ENCODE assay signal across 12 cellular contexts in the genomic region with DNA sequence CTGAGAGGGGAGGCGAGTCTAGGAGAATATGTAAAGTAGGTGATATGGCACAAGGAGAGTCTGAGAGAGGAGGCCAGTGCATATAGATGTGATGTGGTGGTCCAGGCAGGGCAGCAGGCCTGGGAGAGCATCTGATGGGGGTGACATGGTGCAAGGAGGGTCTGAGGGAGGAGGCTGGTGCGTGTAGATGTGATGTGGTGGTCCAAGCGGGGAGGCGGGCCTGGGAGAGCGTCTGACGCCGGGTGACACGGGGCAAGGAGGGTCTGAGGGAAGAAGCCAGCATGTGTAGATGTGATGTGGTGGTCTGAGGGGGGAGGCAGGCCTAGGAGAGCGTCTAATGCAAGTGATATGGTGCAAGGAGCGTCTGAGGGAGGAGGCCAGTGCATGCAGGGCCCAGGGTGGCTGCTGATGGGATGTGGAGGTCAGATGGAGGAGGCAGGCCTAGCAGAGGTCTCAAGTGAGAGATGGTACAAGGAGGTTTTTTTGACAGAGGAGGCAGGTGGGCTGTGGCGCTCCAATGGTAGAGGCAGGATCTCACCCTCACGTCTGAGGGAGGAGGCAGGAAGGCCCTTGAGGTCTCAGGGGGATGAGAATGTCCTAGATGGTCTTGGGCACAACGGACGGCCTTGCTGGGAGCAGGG. TPM values are rescaled to one million over a fixed set of nuclear protein-coding genes. Genes with fewer than 3 reads are reported as not detected.
A peak's percentile ranks its signal among the peaks of the same experiment; 100 is the strongest.
DNase-seq lines count a peak whose midpoint lies in the region; ATAC-seq and TF ChIP-seq lines count a peak whose summit lies in the region.
"Had no signal": no experiment of that assay in that cellular context is flagged by ENCODE, and none has a peak within 500 bp of the region (broad histone marks: within the 10 kb centered on the region; RNA-seq: fewer than 3 reads in every experiment).

No MANE protein-coding gene starts in this region.

- H3K27ac Mint-ChIP-seq in activated CD8-positive, alpha-beta T cell treated with anti-CD3 and anti-CD28 coated beads, Interleukin-2, amount 10 ng/mL, durations not matched to agents 7 days and 5 days: peak overlapping the region; percentile 23
- no peak overlapping the region for H3K27ac Mint-ChIP-seq in activated CD8-positive, alpha-beta T cell treated with anti-CD3 and anti-CD28 coated beads for 36 hours
- H3K27ac Mint-ChIP-seq in chondrocyte (ENCODE audit: unreplicated experiment): peak overlapping the region; percentile 45
- H3K27ac Mint-ChIP-seq in type B pancreatic cell: peak overlapping the region; percentile 7

- POLR2A ChIA-PET in activated CD8-positive, alpha-beta T cell treated with anti-CD3 and anti-CD28 coated beads, Interleukin-2, amount 10 ng/mL, durations not matched to agents 7 days and 5 days (lab: Charles Lee): no interaction called here
- POLR2A ChIA-PET in activated CD8-positive, alpha-beta T cell treated with anti-CD3 and anti-CD28 coated beads for 36 hours (lab: Charles Lee): no interaction called here

- H3K36me3 ChIP-seq in osteoblast (ENCODE audit: insufficient read depth, low read length): peaks cover 23% of the 10 kb centered on the region

- H3K27me3 Mint-ChIP-seq in activated CD8-positive, alpha-beta T cell treated with anti-CD3 and anti-CD28 coated beads, Interleukin-2, amount 10 ng/mL, durations not matched to agents 7 days and 5 days (ENCODE audit: low read depth): no peaks in the 10 kb centered on the region
- H3K27me3 Mint-ChIP-seq in activated CD8-positive, alpha-beta T cell treated with anti-CD3 and anti-CD28 coated beads for 36 hours: no peaks in the 10 kb centered on the region
- no peaks in the 10 kb centered on the region for H3K27me3 Mint-ChIP-seq in chondrocyte (ENCODE audit: low read depth)
- peaks cover 4% of the 10 kb centered on the region for H3K27me3 Mint-ChIP-seq in type B pancreatic cell

- DNase-seq in activated CD8-positive, alpha-beta T cell treated with anti-CD3 and anti-CD28 coated beads, Interleukin-2, amount 10 ng/mL, durations not matched to agents 7 days and 5 days: no peak
- DNase-seq in activated CD8-positive, alpha-beta T cell treated with anti-CD3 and anti-CD28 coated beads for 36 hours: no peak
- no peak for DNase-seq in chondrocyte (ENCODE audit: low spot score)
- DNase-seq in osteoblast (ENCODE audit: insufficient read length, low spot score, missing footprints): peak; percentile 78
- no peak for DNase-seq in type B pancreatic cell (ENCODE audit: extremely low spot score, unreplicated experiment)
- no peak for DNase-seq in stimulated activated naive CD4-positive, alpha-beta T cell (lab: John Stamatoyannopoulos, UW)
- DNase-seq: activated CD4-positive, CD25-positive, alpha-beta regulatory T cell; NCI-H1105; NCI-H345; stimulated activated CD4-positive, alpha-beta T cell treated with anti-CD3 and anti-CD28 coated beads, Interleukin-15, amount 100 ng/mL, for 24 hours had no signal

- H3K79me2 ChIP-seq in osteoblast (ENCODE audit: insufficient read depth, low read length): peaks cover 91% of the 10 kb centered on the region

- H3K9me3 Mint-ChIP-seq in activated CD8-positive, alpha-beta T cell treated with anti-CD3 and anti-CD28 coated beads, Interleukin-2, amount 10 ng/mL, durations not matched to agents 7 days and 5 days (ENCODE audit: insufficient read depth): no peaks in the 10 kb centered on the region
- H3K9me3 Mint-ChIP-seq in activated CD8-positive, alpha-beta T cell treated with anti-CD3 and anti-CD28 coated beads for 36 hours: no peaks in the 10 kb centered on the region
- no peaks in the 10 kb centered on the region for H3K9me3 Mint-ChIP-seq in chondrocyte (ENCODE audit: low read depth)
- no peaks in the 10 kb centered on the region for H3K9me3 Mint-ChIP-seq in type B pancreatic cell

- H3K9me3 ChIP-seq in osteoblast (ENCODE audit: low read depth, low read length): no peaks in the 10 kb centered on the region

- H3K4me3 ChIP-seq in osteoblast (ENCODE audit: insufficient read depth, low read length): no peak overlapping the region

- no peak overlapping the region for H3K4me3 Mint-ChIP-seq in activated CD8-positive, alpha-beta T cell treated with anti-CD3 and anti-CD28 coated beads, Interleukin-2, amount 10 ng/mL, durations not matched to agents 7 days and 5 days
- H3K4me3 Mint-ChIP-seq in activated CD8-positive, alpha-beta T cell treated with anti-CD3 and anti-CD28 coated beads for 36 hours: no peak overlapping the region
- H3K4me3 Mint-ChIP-seq in chondrocyte (ENCODE audit: unreplicated experiment) (no peak overlapping the region), type B pancreatic cell (no peak overlapping the region)

- H3K4me2 ChIP-seq in osteoblast (ENCODE audit: insufficient read depth, low read length): no peak overlapping the region

- peaks cover 67% of the 10 kb centered on the region for H4K20me1 ChIP-seq in osteoblast (ENCODE audit: insufficient read depth, low read length)

- intact Hi-C loops in activated CD8-positive, alpha-beta T cell treated with anti-CD3 and anti-CD28 coated beads for 36 hours (cut with micrococcal nuclease): no loop called here

- CTCF ChIA-PET in activated CD8-positive, alpha-beta T cell treated with anti-CD3 and anti-CD28 coated beads, Interleukin-2, amount 10 ng/mL, durations not matched to agents 7 days and 5 days (lab: Charles Lee): no interaction called here
- CTCF ChIA-PET in activated CD8-positive, alpha-beta T cell treated with anti-CD3 and anti-CD28 coated beads for 36 hours (lab: Charles Lee): no interaction called here

- H3K4me1 Mint-ChIP-seq in activated CD8-positive, alpha-beta T cell treated with anti-CD3 and anti-CD28 coated beads, Interleukin-2, amount 10 ng/mL, durations not matched to agents 7 days and 5 days (ENCODE audit: low read depth): no peaks in the 10 kb centered on the region
- peaks cover 9% of the 10 kb centered on the region for H3K4me1 Mint-ChIP-seq in activated CD8-positive, alpha-beta T cell treated with anti-CD3 and anti-CD28 coated beads for 36 hours (ENCODE audit: low read depth)
- H3K4me1 Mint-ChIP-seq in chondrocyte (ENCODE audit: low read depth) (peaks cover 31% of the 10 kb centered on the region), type B pancreatic cell (ENCODE audit: unreplicated experiment) (peaks cover 6% of the 10 kb centered on the region)

- H3K36me3 Mint-ChIP-seq in activated CD8-positive, alpha-beta T cell treated with anti-CD3 and anti-CD28 coated beads, Interleukin-2, amount 10 ng/mL, durations not matched to agents 7 days and 5 days (ENCODE audit: low read depth): no peaks in the 10 kb centered on the region
- H3K36me3 Mint-ChIP-seq in activated CD8-positive, alpha-beta T cell treated with anti-CD3 and anti-CD28 coated beads for 36 hours (ENCODE audit: low read depth): peaks cover 8% of the 10 kb centered on the region
- H3K36me3 Mint-ChIP-seq in chondrocyte (ENCODE audit: low read depth) (peaks cover 8% of the 10 kb centered on the region), type B pancreatic cell (peaks cover 4% of the 10 kb centered on the region)

- no peak overlapping the region for H3K27ac ChIP-seq in osteoblast (ENCODE audit: low read depth, low read length)

- peaks cover 31% of the 10 kb centered on the region for H3K4me1 ChIP-seq in osteoblast (ENCODE audit: insufficient read depth, low read length)

- no peak overlapping the region for H2AFZ ChIP-seq in osteoblast (ENCODE audit: low read length)

- no peak for ATAC-seq in activated CD8-positive, alpha-beta T cell treated with anti-CD3 and anti-CD28 coated beads, Interleukin-2, amount 10 ng/mL, durations not matched to agents 7 days and 5 days
- ATAC-seq in activated CD8-positive, alpha-beta T cell treated with anti-CD3 and anti-CD28 coated beads for 36 hours: no peak
- ATAC-seq in HG03025 (IDR thresholded peaks at IDR 0.05; ENCODE audit: low FRiP score, unreplicated experiment) (no peak), SK-N-SH treated with all-trans-retinoic acid at 6 μM for 48 hours (no peak)

- no peak for TF ChIP-seq CTCF in activated CD8-positive, alpha-beta T cell treated with anti-CD3 and anti-CD28 coated beads for 36 hours (IDR thresholded peaks at IDR 0.05)
- TF ChIP-seq CTCF in chondrocyte (IDR thresholded peaks at IDR 0.05) (no peak), osteoblast (IDR thresholded peaks at IDR 0.05; ENCODE audit: extremely low read depth, low read depth, low read length) (no peak), type B pancreatic cell (conservative IDR thresholded peaks at IDR 0.05) (no peak)

- no peaks in the 10 kb centered on the region for H3K27me3 ChIP-seq in osteoblast (ENCODE audit: insufficient read depth, low read length)

TF ChIP-seq in SK-N-SH treated with all-trans-retinoic acid at 6 μM for 48 hours, 23 proteins besides CTCF, POLR2A, EP300 and RAD21 (continues in another document):
- no peak for TF ChIP-seq ZC3H10 (CRISPR knock-in tag; IDR thresholded peaks at IDR 0.05)
- no peak for TF ChIP-seq TOX (CRISPR knock-in tag; IDR thresholded peaks at IDR 0.05; ENCODE audit: borderline replicate concordance)
- TF ChIP-seq SNAI2 (CRISPR knock-in tag; IDR thresholded peaks at IDR 0.05): no peak
- no peak for TF ChIP-seq ISL1 (CRISPR knock-in tag; IDR thresholded peaks at IDR 0.05)
- TF ChIP-seq ZNF8 (CRISPR knock-in tag; IDR thresholded peaks at IDR 0.05): no peak
- no peak for TF ChIP-seq RARB (CRISPR knock-in tag; IDR thresholded peaks at IDR 0.05)
- TF ChIP-seq, protein P1, sequence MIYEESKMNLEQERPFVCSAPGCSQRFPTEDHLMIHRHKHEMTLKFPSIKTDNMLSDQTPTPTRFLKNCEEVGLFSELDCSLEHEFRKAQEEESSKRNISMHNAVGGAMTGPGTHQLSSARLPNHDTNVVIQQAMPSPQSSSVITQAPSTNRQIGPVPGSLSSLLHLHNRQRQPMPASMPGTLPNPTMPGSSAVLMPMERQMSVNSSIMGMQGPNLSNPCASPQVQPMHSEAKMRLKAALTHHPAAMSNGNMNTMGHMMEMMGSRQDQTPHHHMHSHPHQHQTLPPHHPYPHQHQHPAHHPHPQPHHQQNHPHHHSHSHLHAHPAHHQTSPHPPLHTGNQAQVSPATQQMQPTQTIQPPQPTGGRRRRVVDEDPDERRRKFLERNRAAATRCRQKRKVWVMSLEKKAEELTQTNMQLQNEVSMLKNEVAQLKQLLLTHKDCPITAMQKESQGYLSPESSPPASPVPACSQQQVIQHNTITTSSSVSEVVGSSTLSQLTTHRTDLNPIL (CRISPR knock-in tag; IDR thresholded peaks at IDR 0.05; ENCODE audit: low read depth): no peak
- TF ChIP-seq CSDC2 (CRISPR knock-in tag; IDR thresholded peaks at IDR 0.05): no peak
- no peak for TF ChIP-seq ZNF565 (CRISPR knock-in tag; conservative IDR thresholded peaks at IDR 0.05; ENCODE audit: low read depth)

RNA-seq across cellular contexts. Expression of a gene that starts 16.2 kb away (rescaled TPM):
- total RNA-seq in activated CD8-positive, alpha-beta T cell treated with anti-CD3 and anti-CD28 coated beads, Interleukin-2, amount 10 ng/mL, durations not matched to agents 7 days and 5 days: 10 to 100 TPM; 13.4 to 14.0 TPM
- total RNA-seq in activated CD8-positive, alpha-beta T cell treated with anti-CD3 and anti-CD28 coated beads for 36 hours: 10 to 100 TPM; 19.0 to 20.8 TPM
- total RNA-seq in chondrocyte (81.5 to 85.5 TPM (median 83.4 TPM) in 3 replicates), osteoblast (57.2 and 61.2 TPM in 2 replicates), type B pancreatic cell (ENCODE audit: low replicate concordance) (12.5 and 17.8 TPM in 2 replicates)
